Comparison of ENCODE assay signal across 8 cellular contexts in the genomic region with DNA sequence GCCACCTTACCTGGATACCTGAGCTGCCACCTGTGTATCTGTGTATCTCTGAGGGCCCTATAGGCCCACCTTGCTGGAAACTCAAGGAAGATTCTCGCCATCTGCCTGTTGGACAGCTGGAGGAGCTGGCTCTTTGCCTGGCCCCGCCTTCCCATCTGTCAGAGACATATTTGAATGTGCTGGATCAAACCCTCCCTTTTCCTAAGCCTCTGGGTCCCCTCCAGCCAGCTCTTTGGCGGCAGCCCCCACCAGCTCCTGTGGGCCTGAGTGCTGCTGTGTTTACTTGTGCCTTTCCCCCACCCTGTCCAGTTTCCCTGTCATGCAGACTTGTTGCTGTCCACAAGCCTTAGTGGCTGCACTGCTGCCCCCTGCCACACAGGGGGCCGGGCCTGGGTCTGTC. TPM values are rescaled to one million over a fixed set of nuclear protein-coding genes. Genes with fewer than 3 reads are reported as not detected.
DNase-seq lines count a peak whose midpoint lies in the region; ATAC-seq, FAIRE-seq and TF ChIP-seq lines count a peak whose summit lies in the region.

No MANE protein-coding gene starts in this region.

- H3K9me3 Mint-ChIP-seq in natural killer cell = no peaks in the 10 kb centered on the region

- TF ChIP-seq POLR2A in body of pancreas (IDR thresholded peaks at IDR 0.05) (no peak), GM12891 (IDR thresholded peaks at IDR 0.05; ENCODE audit: low read depth, low read length) (no peak)

- POLR2A ChIA-PET in A673 (lab: Charles Lee; ENCODE audit: low non-redundant PET) = interaction anchor here (0.6 kb wide), 1 partner anchor 132 kb away, joined by 4 read pairs; no protein-coding TSS in a partner anchor

- H3K36me3 ChIP-seq in A673 (ENCODE audit: insufficient read depth, low read length, poor library complexity, severe bottlenecking) (no peaks in the 10 kb centered on the region), body of pancreas (replicated peaks in 1 of 2; ENCODE audit: insufficient read depth in 1 of 2, low read depth in 2 of 2) (no peaks in the 10 kb centered on the region)

- ATAC-seq in body of pancreas (peak; percentile 10), natural killer cell (no peak), GM21737 (IDR thresholded peaks at IDR 0.05; ENCODE audit: unreplicated experiment) (no peak), GM18520 (IDR thresholded peaks at IDR 0.05; ENCODE audit: unreplicated experiment) (no peak)

- no peak for FAIRE-seq in GM12891 (lab: Jason Lieb, UNC)

- WGBS in body of pancreas, 2 donors = 79 to 80% methylated on average over 4 of the region's 4 CpGs

- H3K27ac ChIP-seq in A673 (ENCODE audit: low read depth, low read length, poor library complexity, severe bottlenecking) = peak overlapping the region; percentile 73
- peak overlapping the region in 3 of 4 donors; percentile 68 to 77 (median 73) for H3K27ac ChIP-seq in body of pancreas

- H3K4me1 Mint-ChIP-seq in natural killer cell = peaks cover 41 to 63% of the 10 kb centered on the region in 2 donors

- peaks cover 41% of the 10 kb centered on the region for H3K4me1 ChIP-seq in A673 (ENCODE audit: insufficient read depth, low read length, poor library complexity, severe bottlenecking)
- H3K4me1 ChIP-seq in body of pancreas = peaks cover 38% of the 10 kb centered on the region

- no TSS peak for BruUV-seq in A673 (replicated peaks; lab: Mats Ljungman, UMichigan)

- H3K4me3 Mint-ChIP-seq in natural killer cell = no peak overlapping the region

- peaks cover 8% of the 10 kb centered on the region for H3K36me3 Mint-ChIP-seq in natural killer cell

- intact Hi-C loops in A673 (cut with micrococcal nuclease; ENCODE audit: unreplicated experiment) (no loop called here), body of pancreas (cut with DNase I) (no loop called here), natural killer cell (cut with micrococcal nuclease) (no loop called here)

- CTCF ChIA-PET in A673 (lab: Charles Lee) = no interaction called here

- H3K27me3 ChIP-seq in A673 (replicated peaks; ENCODE audit: insufficient read depth, low read depth, low read length, poor library complexity) (no peaks in the 10 kb centered on the region), body of pancreas (no peaks in the 10 kb centered on the region)

- H3K27ac Mint-ChIP-seq in natural killer cell = peak overlapping the region; percentile 99 to 100

- H3K9me3 ChIP-seq in A673 (ENCODE audit: low read depth, low read length, poor library complexity, severe bottlenecking) (no peaks in the 10 kb centered on the region), body of pancreas (no peaks in the 10 kb centered on the region)

- peak; percentile 44 for DNase-seq in A673 (ENCODE audit: low spot score)
- peak; percentile 34 for DNase-seq in NCI-H187 treated with DMSO at 0.1 percent for 48 hours (lab: John Stamatoyannopoulos, UW)
- peak in 3 of 4 donors; percentile 51 to 69 (median 51) for DNase-seq in body of pancreas
- DNase-seq in natural killer cell = no peak
- DNase-seq in activated effector memory CD4-positive, alpha-beta T cell treated with anti-CD3 and anti-CD28 coated beads, Interleukin-2, amount 50 U/mL, for 16 hours = no peak
- no peak for DNase-seq in GM12891 (ENCODE audit: insufficient read length, low spot score)

- H3K27me3 Mint-ChIP-seq in natural killer cell (ENCODE audit: low read depth in 2 of 2) = no peaks in the 10 kb centered on the region

- H3K4me3 ChIP-seq in A673 (ENCODE audit: low read depth, low read length, poor library complexity, severe bottlenecking) (no peak overlapping the region), body of pancreas (no peak overlapping the region)

- TF ChIP-seq CTCF in A673 (conservative IDR thresholded peaks at IDR 0.05; ENCODE audit: low read depth, low read length) = no peak
- TF ChIP-seq CTCF in body of pancreas (IDR thresholded peaks at IDR 0.05) = no peak
- no peak for TF ChIP-seq CTCF in natural killer cell (IDR thresholded peaks at IDR 0.05)

TF ChIP-seq in GM12891, 5 proteins besides CTCF, POLR2A, EP300 and RAD21:
- TF ChIP-seq POU2F2 (IDR thresholded peaks at IDR 0.05; ENCODE audit: low read depth, low read length) (no peak), SPI1 (IDR thresholded peaks at IDR 0.05; ENCODE audit: low read depth, low read length) (no peak), POLR2AphosphoS5 (IDR thresholded peaks at IDR 0.05; ENCODE audit: low read depth, low read length) (no peak), PAX5 (IDR thresholded peaks at IDR 0.05; ENCODE audit: insufficient read depth, low read length, severe bottlenecking) (no peak), TAF1 (IDR thresholded peaks at IDR 0.05; ENCODE audit: low read depth, low read length) (no peak)

RNA-seq across cellular contexts. Expression of a gene that starts 55.9 kb away (rescaled TPM):
- total RNA-seq in A673 (2021) = 324 and 338 TPM in 2 replicates
- 100 to 1,000 TPM; 198 to 230 TPM for total RNA-seq in body of pancreas
- total RNA-seq in natural killer cell = 1,000 to 10,000 TPM; 1,327 to 1,669 (median 1,634) TPM
- polyA plus RNA-seq in GM12891 (2012; ENCODE audit: low read depth, missing spikeins) = 378 TPM

Comparison
In these comparisons a context has a peak if more than half of its experiments do, and no peak if none do; other contexts are left out.
1. DNase-seq: peak in A673 (single experiment), NCI-H187 treated with DMSO at 0.1 percent for 48 hours (single experiment) and body of pancreas (3 of 4); none in natural killer cell (single experiment), activated effector memory CD4-positive, alpha-beta T cell treated with anti-CD3 and anti-CD28 coated beads, Interleukin-2, amount 50 U/mL, for 16 hours (single experiment) and GM12891 (single experiment).